In genomic region chr17:68383443-68384321, GRCh38 we compare ENCODE assay signal across 9 cellular contexts.
DNase-seq lines count a peak whose midpoint lies in the region; ATAC-seq and TF ChIP-seq lines count a peak whose summit lies in the region.
"Had no signal": no experiment of that assay in that cellular context is flagged by ENCODE, and none has a peak within 500 bp of the region (broad histone marks: within the 10 kb centered on the region; RNA-seq: fewer than 3 reads in every experiment).

No MANE protein-coding gene starts in this region.

- H3K36me3 ChIP-seq in BJ (ENCODE audit: control insufficient read depth, insufficient read depth, low read length) (no peaks in the 10 kb centered on the region), MG63 (no peaks in the 10 kb centered on the region), OCI-LY7 (ENCODE audit: insufficient read depth, low read length) (no peaks in the 10 kb centered on the region), GM23338 (ENCODE audit: insufficient read depth) (no peaks in the 10 kb centered on the region)

- no peaks in the 10 kb centered on the region for H3F3A ChIP-seq in GM23338 (replicated peaks; ENCODE audit: low read depth)

- H3K9me2 ChIP-seq in OCI-LY7 (ENCODE audit: insufficient read depth, low read length): no peaks in the 10 kb centered on the region
- no peaks in the 10 kb centered on the region for H3K9me2 ChIP-seq in GM23338 (ENCODE audit: insufficient read depth)

- H3K27ac Mint-ChIP-seq in GM23338: no peak overlapping the region

- TF ChIP-seq CTCF in BJ (IDR thresholded peaks at IDR 0.05; ENCODE audit: insufficient read depth, low read depth, low read length): no peak
- no peak for TF ChIP-seq CTCF in OCI-LY7 (conservative IDR thresholded peaks at IDR 0.05; ENCODE audit: low read length)
- TF ChIP-seq CTCF in GM23338 (conservative IDR thresholded peaks at IDR 0.05; ENCODE audit: low read depth in 2 of 2): no peak

- ATAC-seq in HG02981 (IDR thresholded peaks at IDR 0.05; ENCODE audit: unreplicated experiment) (no peak), GM23338 (no peak)

- no peaks in the 10 kb centered on the region for H3K79me2 ChIP-seq in OCI-LY7 (ENCODE audit: insufficient read depth, low read depth, low read length)
- no peaks in the 10 kb centered on the region for H3K79me2 ChIP-seq in GM23338 (replicated peaks; ENCODE audit: insufficient read depth)

- no TSS peak for BruUV-seq in OCI-LY7 (replicated peaks; lab: Mats Ljungman, UMichigan)

- no peaks in the 10 kb centered on the region for H4K20me1 ChIP-seq in OCI-LY7 (ENCODE audit: insufficient read depth, low read length)
- no peaks in the 10 kb centered on the region for H4K20me1 ChIP-seq in GM23338 (replicated peaks; ENCODE audit: insufficient read depth)

- H3K4me1 Mint-ChIP-seq in GM23338: peaks cover 13% of the 10 kb centered on the region

- H3K4me3 ChIP-seq in BJ (ENCODE audit: low read depth, low read length) (no peak overlapping the region), MG63 (no peak overlapping the region), OCI-LY7 (ENCODE audit: low read depth, low read length, poor library complexity, severe bottlenecking) (no peak overlapping the region), GM23338 (no peak overlapping the region)

- intact Hi-C loops in OCI-LY7 (cut with micrococcal nuclease; ENCODE audit: unreplicated experiment): no loop called here

- H3K36me3 Mint-ChIP-seq in GM23338 (ENCODE audit: low read depth): no peaks in the 10 kb centered on the region

- no peaks in the 10 kb centered on the region for H3K27me3 ChIP-seq in BJ (ENCODE audit: control insufficient read depth, insufficient read depth, low read length)
- H3K27me3 ChIP-seq in MG63: no peaks in the 10 kb centered on the region
- H3K27me3 ChIP-seq in GM23338 (ENCODE audit: insufficient read depth): no peaks in the 10 kb centered on the region

- H3K27ac ChIP-seq in OCI-LY7 (ENCODE audit: low read depth, low read length, poor library complexity, severe bottlenecking) (no peak overlapping the region), GM23338 (ENCODE audit: low read depth) (no peak overlapping the region)

- POLR2A ChIA-PET in BJ (lab: Charles Lee) (no interaction called here), OCI-LY7 (lab: Charles Lee) (interaction anchor here (0.6 to 1.7 kb wide), 4 partner anchors 9 to 103 kb away, joined by 3 to 6 read pairs (median 4); no protein-coding TSS in a partner anchor)

- H3K9me3 Mint-ChIP-seq in GM23338: no peaks in the 10 kb centered on the region

- H3K9me3 ChIP-seq in MG63: no peaks in the 10 kb centered on the region
- H3K9me3 ChIP-seq in OCI-LY7 (ENCODE audit: low read length): no peaks in the 10 kb centered on the region

- no peak overlapping the region for H2AFZ ChIP-seq in OCI-LY7 (ENCODE audit: low read length)
- H2AFZ ChIP-seq in GM23338: no peak overlapping the region

- H3K4me2 ChIP-seq in OCI-LY7 (ENCODE audit: low read length): no peak overlapping the region
- no peak overlapping the region for H3K4me2 ChIP-seq in GM23338

- peak; percentile 69 for DNase-seq in BJ (ENCODE audit: low read depth)
- peak; percentile 89 for DNase-seq in MG63
- peak; percentile 22 for DNase-seq in central memory CD4-positive, alpha-beta T cell
- peak; percentile 25 for DNase-seq in mucosa of gallbladder (ENCODE audit: low spot score)
- no peak for DNase-seq in OCI-LY7 (ENCODE audit: low spot score)
- no peak for DNase-seq in DMS53 (lab: John Stamatoyannopoulos, UW)
- DNase-seq in GM23338 (ENCODE audit: low spot score): no peak
- DNase-seq: NK-92 treated with Interleukin-12 subunit alpha and Interleukin-12 subunit beta, amount 100 ng/mL, for 24 hours had no signal

- CTCF ChIA-PET in BJ (lab: Yijun Ruan, JAX) (interaction anchor here (0.6 to 8.5 kb wide), 3 partner anchors 14 to 87 kb away, joined by 3 to 63 read pairs (median 5); no protein-coding TSS in a partner anchor), OCI-LY7 (lab: Charles Lee; ENCODE audit: unreplicated experiment) (interaction anchor here (0.5 to 1.0 kb wide), 2 partner anchors 13 to 15 kb away, joined by 3 read pairs; no protein-coding TSS in a partner anchor)

- H3K27me3 Mint-ChIP-seq in GM23338 (ENCODE audit: insufficient read depth, low read depth, poor library complexity): peaks cover 6% of the 10 kb centered on the region

- H3K4me1 ChIP-seq in OCI-LY7 (ENCODE audit: insufficient read depth, low read length, poor library complexity, severe bottlenecking) (no peaks in the 10 kb centered on the region), GM23338 (ENCODE audit: insufficient read depth) (peaks cover 5% of the 10 kb centered on the region)

- no peak overlapping the region for H3K4me3 Mint-ChIP-seq in GM23338

TF ChIP-seq in GM23338, 12 proteins besides CTCF, POLR2A, EP300 and RAD21 (continues in another document):
- no peak for TF ChIP-seq EZH2 (IDR thresholded peaks at IDR 0.05; ENCODE audit: low read depth, unreplicated experiment)
- TF ChIP-seq, protein P1, sequence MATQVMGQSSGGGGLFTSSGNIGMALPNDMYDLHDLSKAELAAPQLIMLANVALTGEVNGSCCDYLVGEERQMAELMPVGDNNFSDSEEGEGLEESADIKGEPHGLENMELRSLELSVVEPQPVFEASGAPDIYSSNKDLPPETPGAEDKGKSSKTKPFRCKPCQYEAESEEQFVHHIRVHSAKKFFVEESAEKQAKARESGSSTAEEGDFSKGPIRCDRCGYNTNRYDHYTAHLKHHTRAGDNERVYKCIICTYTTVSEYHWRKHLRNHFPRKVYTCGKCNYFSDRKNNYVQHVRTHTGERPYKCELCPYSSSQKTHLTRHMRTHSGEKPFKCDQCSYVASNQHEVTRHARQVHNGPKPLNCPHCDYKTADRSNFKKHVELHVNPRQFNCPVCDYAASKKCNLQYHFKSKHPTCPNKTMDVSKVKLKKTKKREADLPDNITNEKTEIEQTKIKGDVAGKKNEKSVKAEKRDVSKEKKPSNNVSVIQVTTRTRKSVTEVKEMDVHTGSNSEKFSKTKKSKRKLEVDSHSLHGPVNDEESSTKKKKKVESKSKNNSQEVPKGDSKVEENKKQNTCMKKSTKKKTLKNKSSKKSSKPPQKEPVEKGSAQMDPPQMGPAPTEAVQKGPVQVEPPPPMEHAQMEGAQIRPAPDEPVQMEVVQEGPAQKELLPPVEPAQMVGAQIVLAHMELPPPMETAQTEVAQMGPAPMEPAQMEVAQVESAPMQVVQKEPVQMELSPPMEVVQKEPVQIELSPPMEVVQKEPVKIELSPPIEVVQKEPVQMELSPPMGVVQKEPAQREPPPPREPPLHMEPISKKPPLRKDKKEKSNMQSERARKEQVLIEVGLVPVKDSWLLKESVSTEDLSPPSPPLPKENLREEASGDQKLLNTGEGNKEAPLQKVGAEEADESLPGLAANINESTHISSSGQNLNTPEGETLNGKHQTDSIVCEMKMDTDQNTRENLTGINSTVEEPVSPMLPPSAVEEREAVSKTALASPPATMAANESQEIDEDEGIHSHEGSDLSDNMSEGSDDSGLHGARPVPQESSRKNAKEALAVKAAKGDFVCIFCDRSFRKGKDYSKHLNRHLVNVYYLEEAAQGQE (IDR thresholded peaks at IDR 0.05; ENCODE audit: unreplicated experiment): no peak

Comparison
In these comparisons a context has a peak if more than half of its experiments do, and no peak if none do; other contexts are left out.
1. DNase-seq: peak in BJ (single experiment), MG63 (single experiment), central memory CD4-positive, alpha-beta T cell (single experiment) and mucosa of gallbladder (single experiment); none in OCI-LY7 (single experiment), DMS53 (single experiment) and GM23338 (single experiment).